15 cellular contexts compared by ENCODE assay signal in genomic region chr7:150520145-150520544, GRCh38. TPM values are rescaled to one million over a fixed set of nuclear protein-coding genes. Genes with fewer than 3 reads are reported as not detected.
A peak's percentile ranks its signal among the peaks of the same experiment; 100 is the strongest.
DNase-seq lines count a peak whose midpoint lies in the region; FAIRE-seq and TF ChIP-seq lines count a peak whose summit lies in the region.
"Had no signal": no experiment of that assay in that cellular context is flagged by ENCODE, and none has a peak within 500 bp of the region (broad histone marks: within the 10 kb centered on the region; RNA-seq: fewer than 3 reads in every experiment).

No MANE protein-coding gene starts in this region.

- H3K4me1 Mint-ChIP-seq in immature natural killer cell: peaks cover 32 to 65% of the 10 kb centered on the region in 2 donors
- H3K4me1 Mint-ChIP-seq: memory B cell had no signal

- TF ChIP-seq CTCF in suprapubic skin (IDR thresholded peaks at IDR 0.05): no peak

- no peak for TF ChIP-seq POLR2A in suprapubic skin (IDR thresholded peaks at IDR 0.05)

- peaks cover 5% of the 10 kb centered on the region for H3K36me3 ChIP-seq in suprapubic skin
- H3K36me3 ChIP-seq: prostate gland had no signal

- H3K36me3 Mint-ChIP-seq in immature natural killer cell: peaks cover 64 to 77% (median 77%) of the 10 kb centered on the region in 3 donors
- H3K36me3 Mint-ChIP-seq: memory B cell had no signal

- H3K27me3 Mint-ChIP-seq in immature natural killer cell (ENCODE audit: low read depth in 3 of 3): peaks cover 4 to 6% (median 5%) of the 10 kb centered on the region in 3 donors

- H3K4me1 ChIP-seq in suprapubic skin: no peaks in the 10 kb centered on the region
- H3K4me1 ChIP-seq: body of pancreas, prostate gland had no signal

- H3K4me3 Mint-ChIP-seq in immature natural killer cell: peak overlapping the region; percentile 99 to 100 (median 100)
- H3K4me3 Mint-ChIP-seq: memory B cell had no signal

- no peak overlapping the region for H3K27ac ChIP-seq in suprapubic skin
- H3K27ac ChIP-seq: body of pancreas, prostate gland had no signal

- H3K9me3 Mint-ChIP-seq in immature natural killer cell: peaks cover 11 to 48% (median 42%) of the 10 kb centered on the region in 6 donors
- H3K9me3 Mint-ChIP-seq: memory B cell had no signal

- 85% methylated on average over 8 of the region's 8 CpGs for WGBS in suprapubic skin

- peak; percentile 35 for DNase-seq in activated naive CD4-positive, alpha-beta T cell treated with Interleukin-2 at 50 U/mL for 16 hours
- no peak for DNase-seq in activated naive CD4-positive, alpha-beta T cell treated with anti-CD3 and anti-CD28 coated beads, Interleukin-2, amount 50 U/mL, for 16 hours
- peak; percentile 70 to 71 for DNase-seq in activated T-cell treated with anti-CD3 and anti-CD28 coated beads, Interleukin-2, amount 50 U/mL, for 48 hours
- DNase-seq in immature natural killer cell (peak in 1 of 3 donors; percentile 7), suprapubic skin (ENCODE audit: low spot score in 2 of 2) (no peak), RCC 7860 (ENCODE audit: low spot score) (no peak), NCI-H2196 (lab: John Stamatoyannopoulos, UW; ENCODE audit: unreplicated experiment) (no peak), SHP77 treated with DMSO at 0.1 percent for 48 hours (lab: John Stamatoyannopoulos, UW) (no peak)
- DNase-seq: body of pancreas, DMS79, NCI-H1436 treated with DMSO at 0.1 percent for 48 hours, NCI-H69, trophoblast cell had no signal

- peak overlapping the region; percentile 86 to 97 (median 94) for H3K27ac Mint-ChIP-seq in immature natural killer cell
- H3K27ac Mint-ChIP-seq: memory B cell had no signal

- H3K9me3 ChIP-seq in suprapubic skin: no peaks in the 10 kb centered on the region
- H3K9me3 ChIP-seq: body of pancreas, prostate gland had no signal

- H3K4me3 ChIP-seq in suprapubic skin: peak overlapping the region; percentile 11
- H3K4me3 ChIP-seq: body of pancreas, prostate gland had no signal

- no peak for TF ChIP-seq EP300 in suprapubic skin (IDR thresholded peaks at IDR 0.05)

- FAIRE-seq in RCC 7860 (lab: Jason Lieb, UNC): no peak

- H3K27me3 ChIP-seq in suprapubic skin: no peaks in the 10 kb centered on the region
- H3K27me3 ChIP-seq: body of pancreas had no signal

RNA-seq across cellular contexts. Expression of gene GIMAP7, which starts 5.5 kb away (rescaled TPM):
- 100 to 1,000 TPM; 285 to 709 (median 555) TPM for polyA plus RNA-seq in immature natural killer cell
- total RNA-seq in suprapubic skin: 10 to 100 TPM in 1 of 4 donors, 1 to 10 TPM in 3; 1.4 to 10.8 (median 4.9) TPM

RNA-seq across cellular contexts. Expression of gene GIMAP4, which starts 47.0 kb away (rescaled TPM):
- 100 to 1,000 TPM; 158 to 420 (median 392) TPM for polyA plus RNA-seq in immature natural killer cell
- 10 to 100 TPM in 2 of 4 donors, 1 to 10 TPM in 2; 6.5 to 12.5 (median 9.3) TPM for total RNA-seq in suprapubic skin

Comparison
In these comparisons a context has a peak if more than half of its experiments do, and no peak if none do; other contexts are left out.
1. DNase-seq: peak in activated naive CD4-positive, alpha-beta T cell treated with Interleukin-2 at 50 U/mL for 16 hours (single experiment) and activated T-cell treated with anti-CD3 and anti-CD28 coated beads, Interleukin-2, amount 50 U/mL, for 48 hours (2 of 2); none in activated naive CD4-positive, alpha-beta T cell treated with anti-CD3 and anti-CD28 coated beads, Interleukin-2, amount 50 U/mL, for 16 hours (single experiment), suprapubic skin (0 of 2), RCC 7860 (single experiment), NCI-H2196 (single experiment) and SHP77 treated with DMSO at 0.1 percent for 48 hours (single experiment).